In genomic region chr7:120441850-120442249, GRCh38 we compare ENCODE assay signal across 15 cellular contexts.
DNase-seq lines count a peak whose midpoint lies in the region; ATAC-seq and TF ChIP-seq lines count a peak whose summit lies in the region.
"Had no signal": no experiment of that assay in that cellular context is flagged by ENCODE, and none has a peak within 500 bp of the region (broad histone marks: within the 10 kb centered on the region; RNA-seq: fewer than 3 reads in every experiment).

No MANE protein-coding gene starts in this region.

- TF ChIP-seq POLR2A in lower leg skin (IDR thresholded peaks at IDR 0.05), result no peak
- no peak for TF ChIP-seq POLR2A in erythroblast (IDR thresholded peaks at IDR 0.05; ENCODE audit: low read length)

- intact Hi-C loops in lower leg skin (cut with DNase I; ENCODE audit: low total_unique reads), result no loop called here

- no peak overlapping the region for H3K4me3 ChIP-seq in lower leg skin (ENCODE audit: low read depth, poor library complexity, severe bottlenecking)
- H3K4me3 ChIP-seq: esophagus muscularis mucosa, ovary had no signal

- ATAC-seq in GM19324 (IDR thresholded peaks at IDR 0.05; ENCODE audit: low FRiP score, unreplicated experiment) (peak; percentile 70), HG02571 (IDR thresholded peaks at IDR 0.05; ENCODE audit: unreplicated experiment) (peak; percentile 87), HG03139 (IDR thresholded peaks at IDR 0.05; ENCODE audit: unreplicated experiment) (peak; percentile 89)
- ATAC-seq: stimulated activated naive CD8-positive, alpha-beta T cell treated with anti-CD3 and anti-CD28 coated beads, Interleukin-15, Interleukin-2, amounts not matched to agents 100 U/mL and 50 U/mL, for 24 hours had no signal

- DNase-seq in GM10266 (ENCODE audit: extremely low spot score), result peak; percentile 10
- DNase-seq in lower leg skin (ENCODE audit: low spot score in 2 of 2), result no peak
- DNase-seq in erythroblast (lab: John Stamatoyannopoulos, UW), result no peak
- no peak for DNase-seq in SKM-1 (lab: John Stamatoyannopoulos, UW; ENCODE audit: unreplicated experiment)
- no peak for DNase-seq in T1000 (lab: John Stamatoyannopoulos, UW)
- DNase-seq: activated CD4-positive, alpha-beta memory T cell treated with anti-CD3 and anti-CD28 coated beads for 36 hours; activated naive CD4-positive, alpha-beta T cell treated with anti-CD3 and anti-CD28 coated beads, Interleukin-2, amount 50 U/mL, for 16 hours; IMR-90; NCI-H1436; ovary; stimulated activated naive CD8-positive, alpha-beta T cell treated with anti-CD3 and anti-CD28 coated beads, Interleukin-15, Interleukin-2, amounts not matched to agents 100 U/mL and 50 U/mL, for 24 hours had no signal

- no peak for TF ChIP-seq CTCF in GM10266 (IDR thresholded peaks at IDR 0.05; ENCODE audit: control insufficient read depth, insufficient read depth, low read depth, missing control alignments)
- TF ChIP-seq CTCF in lower leg skin (IDR thresholded peaks at IDR 0.05), result no peak

- WGBS in lower leg skin, 2 donors, result 45 to 49% methylated on average over 1 of the region's 1 CpG
